16 cellular contexts compared by ENCODE assay signal in genomic region chr2:237177986-237178385, GRCh38.
DNase-seq lines count a peak whose midpoint lies in the region; ATAC-seq and TF ChIP-seq lines count a peak whose summit lies in the region.
"Had no signal": no experiment of that assay in that cellular context is flagged by ENCODE, and none has a peak within 500 bp of the region (broad histone marks: within the 10 kb centered on the region; RNA-seq: fewer than 3 reads in every experiment).

No MANE protein-coding gene starts in this region.

- H3K27ac Mint-ChIP-seq in HFFc6 = peak overlapping the region; percentile 84
- H3K27ac Mint-ChIP-seq: B cell; CD4-positive, CD25-positive, alpha-beta regulatory T cell had no signal

- no peaks in the 10 kb centered on the region for H3K27me3 ChIP-seq in RWPE2 (ENCODE audit: insufficient read depth, poor library complexity, severe bottlenecking)
- H3K27me3 ChIP-seq in hepatocyte = no peaks in the 10 kb centered on the region
- H3K27me3 ChIP-seq in skeletal muscle satellite cell (ENCODE audit: control insufficient read depth, insufficient read depth, low read length) = no peaks in the 10 kb centered on the region

- peaks cover 10% of the 10 kb centered on the region for H3K9me3 Mint-ChIP-seq in HFFc6

- no peaks in the 10 kb centered on the region for H4K20me1 ChIP-seq in hepatocyte (ENCODE audit: insufficient read depth, poor library complexity, severe bottlenecking)

- peak overlapping the region; percentile 17 for H3K27ac ChIP-seq in RWPE2 (ENCODE audit: poor library complexity, severe bottlenecking)
- H3K27ac ChIP-seq in hepatocyte = peak overlapping the region; percentile 65

- H3K9me3 ChIP-seq in RWPE2 (ENCODE audit: severe bottlenecking) = no peaks in the 10 kb centered on the region
- peaks cover 13% of the 10 kb centered on the region for H3K9me3 ChIP-seq in hepatocyte (ENCODE audit: low read depth)
- peaks cover 3% of the 10 kb centered on the region for H3K9me3 ChIP-seq in skeletal muscle satellite cell (replicated peaks; ENCODE audit: low read length)
- H3K9me3 ChIP-seq: Caco-2 had no signal

- CTCF ChIA-PET in HEK293T (lab: Yijun Ruan, JAX) = no interaction called here

- H3K4me3 ChIP-seq in RWPE2 (ENCODE audit: severe bottlenecking) (no peak overlapping the region), hepatocyte (no peak overlapping the region), skeletal muscle satellite cell (ENCODE audit: low read length) (no peak overlapping the region)

- POLR2A ChIA-PET in HEK293T (lab: Yijun Ruan, JAX) = no interaction called here

- 95% methylated on average over 2 of the region's 2 CpGs for WGBS in hepatocyte (ENCODE audit: low lambda C conversion rate, missing lambda C conversion rate)

- H3K4me1 Mint-ChIP-seq in HFFc6 (ENCODE audit: low read depth) = peaks cover 70% of the 10 kb centered on the region
- H3K4me1 Mint-ChIP-seq: B cell; CD4-positive, CD25-positive, alpha-beta regulatory T cell had no signal

- peak overlapping the region; percentile 0 for H3K9ac ChIP-seq in skeletal muscle satellite cell (ENCODE audit: low read depth, low read length)

- no peak for TF ChIP-seq CTCF in HFFc6 (IDR thresholded peaks at IDR 0.05)
- TF ChIP-seq CTCF in RWPE2 (IDR thresholded peaks at IDR 0.05; ENCODE audit: poor library complexity, severe bottlenecking) = no peak
- TF ChIP-seq CTCF in hepatocyte (IDR thresholded peaks at IDR 0.05; ENCODE audit: poor library complexity) = no peak

- H3K79me2 ChIP-seq in hepatocyte = no peaks in the 10 kb centered on the region

- no peaks in the 10 kb centered on the region for H3K9me2 ChIP-seq in hepatocyte (replicated peaks; ENCODE audit: insufficient read depth)

- H3K4me2 ChIP-seq in hepatocyte (no peak overlapping the region), skeletal muscle satellite cell (ENCODE audit: low read length) (peak overlapping the region; percentile 25)

- no peak overlapping the region for H2AFZ ChIP-seq in hepatocyte

- H3K4me3 Mint-ChIP-seq in HFFc6 = peak overlapping the region; percentile 55; the same call in 1 of the 2 replicates
- H3K4me3 Mint-ChIP-seq: B cell; CD4-positive, CD25-positive, alpha-beta regulatory T cell had no signal

- no peaks in the 10 kb centered on the region for H3K36me3 ChIP-seq in RWPE2 (ENCODE audit: low read depth)
- H3K36me3 ChIP-seq in hepatocyte (replicated peaks; ENCODE audit: insufficient read depth, low read depth) = no peaks in the 10 kb centered on the region
- H3K36me3 ChIP-seq in skeletal muscle satellite cell (ENCODE audit: insufficient read depth, low read length) = no peaks in the 10 kb centered on the region

- DNase-seq in HFFc6 (no peak), RWPE2 (ENCODE audit: low spot score) (no peak), hepatocyte (ENCODE audit: low spot score) (no peak), HEK293T (ENCODE audit: extremely low spot score) (no peak), SHP77 treated with DMSO at 0.1 percent for 48 hours (lab: John Stamatoyannopoulos, UW) (no peak), HuH-7 (ENCODE audit: low spot score) (no peak)
- DNase-seq: Caco-2; CD4-positive, CD25-positive, alpha-beta regulatory T cell; DMS153; MV-4-11; NCI-H1417; NCI-H187 treated with DMSO at 0.1 percent for 48 hours; NCI-H526 treated with DMSO at 0.1 percent for 48 hours; RPMI8226 had no signal

- H3K4me1 ChIP-seq in RWPE2 (ENCODE audit: insufficient read depth, poor library complexity, severe bottlenecking) (peaks cover 6% of the 10 kb centered on the region), hepatocyte (ENCODE audit: insufficient read depth) (peaks cover 11% of the 10 kb centered on the region), skeletal muscle satellite cell (ENCODE audit: control insufficient read depth, insufficient read depth, low read length) (peaks cover 53% of the 10 kb centered on the region)
- H3K4me1 ChIP-seq: Caco-2 had no signal

- no peak for ATAC-seq in RWPE2 (ENCODE audit: low read depth)

- H3K27me3 Mint-ChIP-seq in HFFc6 (ENCODE audit: insufficient read depth) = no peaks in the 10 kb centered on the region

- H3K36me3 Mint-ChIP-seq in HFFc6 (ENCODE audit: low read depth) = peaks cover 12% of the 10 kb centered on the region
- H3K36me3 Mint-ChIP-seq: CD4-positive, CD25-positive, alpha-beta regulatory T cell had no signal

TF ChIP-seq in HEK293T, 16 proteins besides CTCF, POLR2A, EP300 and RAD21:
- TF ChIP-seq FOXA1 (IDR thresholded peaks at IDR 0.05) = no peak
- TF ChIP-seq NFRKB (IDR thresholded peaks at IDR 0.05) = no peak
- no peak for TF ChIP-seq TARDBP (IDR thresholded peaks at IDR 0.05)
- TF ChIP-seq L3MBTL2 (conservative IDR thresholded peaks at IDR 0.05) = no peak
- no peak for TF ChIP-seq LEF1 (IDR thresholded peaks at IDR 0.05; ENCODE audit: borderline replicate concordance)
- no peak for TF ChIP-seq SP1 (IDR thresholded peaks at IDR 0.05)
- no peak for TF ChIP-seq CTBP1 (IDR thresholded peaks at IDR 0.05; ENCODE audit: borderline replicate concordance)
- TF ChIP-seq FOXK2 (IDR thresholded peaks at IDR 0.05) = no peak
- TF ChIP-seq ARNT (IDR thresholded peaks at IDR 0.05) = no peak
TF ChIP-seq in HEK293T: peak in this region for 0.
